Comparison of ENCODE assay signal across 16 cellular contexts in genomic region chr7:73991522-73992103, GRCh38. TPM values are rescaled to one million over a fixed set of nuclear protein-coding genes. Genes with fewer than 3 reads are reported as not detected.
DNase-seq lines count a peak whose midpoint lies in the region; ATAC-seq and TF ChIP-seq lines count a peak whose summit lies in the region.
"Had no signal": no experiment of that assay in that cellular context is flagged by ENCODE, and none has a peak within 500 bp of the region (broad histone marks: within the 10 kb centered on the region; RNA-seq: fewer than 3 reads in every experiment).

No MANE protein-coding gene starts in this region.

- H3K27me3 Mint-ChIP-seq in activated T-cell treated with anti-CD3 and anti-CD28 coated beads, Interleukin-2, amount 50 U/mL, for 72 hours (ENCODE audit: low read depth): no peaks in the 10 kb centered on the region
- H3K27me3 Mint-ChIP-seq: activated CD8-positive, alpha-beta memory T cell treated with anti-CD3 and anti-CD28 coated beads, Interleukin-2, amount 10 ng/mL, durations not matched to agents 7 days and 5 days had no signal

- H3K27me3 ChIP-seq in MG63: no peaks in the 10 kb centered on the region
- no peaks in the 10 kb centered on the region for H3K27me3 ChIP-seq in skeletal muscle satellite cell (ENCODE audit: control insufficient read depth, insufficient read depth, low read length)
- H3K27me3 ChIP-seq: adrenal gland had no signal

- H3K36me3 Mint-ChIP-seq in activated T-cell treated with anti-CD3 and anti-CD28 coated beads, Interleukin-2, amount 50 U/mL, for 72 hours (ENCODE audit: insufficient read depth in 2 of 2): peaks cover 3 to 7% of the 10 kb centered on the region in 2 donors
- H3K36me3 Mint-ChIP-seq: CD8-positive, alpha-beta T cell had no signal

- H3K9me3 Mint-ChIP-seq in activated T-cell treated with anti-CD3 and anti-CD28 coated beads, Interleukin-2, amount 50 U/mL, for 72 hours: peaks cover 0 to 12% of the 10 kb centered on the region in 2 donors

- peak; percentile 84 for DNase-seq in A172 (ENCODE audit: low spot score)
- peak; percentile 29 for DNase-seq in MG63
- DNase-seq in fibroblast of the aortic adventitia (ENCODE audit: low read depth): peak; percentile 34
- DNase-seq in AG20443 (ENCODE audit: low spot score): no peak
- no peak for DNase-seq in GM19238 (ENCODE audit: insufficient read length, low spot score)
- no peak for DNase-seq in activated T-cell treated with anti-CD3 and anti-CD28 coated beads, Interleukin-2, amount 50 U/mL, for 72 hours
- DNase-seq: activated CD4-positive, CD25-positive, alpha-beta regulatory T cell treated with anti-CD3 and anti-CD28 coated beads, Interleukin-2, amount 50 U/mL, for 72 hours; activated CD8-positive, alpha-beta memory T cell treated with anti-CD3 and anti-CD28 coated beads, Interleukin-2, amount 10 ng/mL, durations not matched to agents 7 days and 5 days; CD8-positive, alpha-beta T cell; DMS79; mesendoderm; NCI-H1436 treated with DMSO at 0.1 percent for 48 hours had no signal

- H3K4me2 ChIP-seq in skeletal muscle satellite cell (ENCODE audit: low read length): no peak overlapping the region

- peak overlapping the region; percentile 55 for H3K9ac ChIP-seq in skeletal muscle satellite cell (ENCODE audit: low read depth, low read length)

- no peak overlapping the region for H3K4me3 Mint-ChIP-seq in activated T-cell treated with anti-CD3 and anti-CD28 coated beads, Interleukin-2, amount 50 U/mL, for 72 hours
- H3K4me3 Mint-ChIP-seq: activated CD8-positive, alpha-beta memory T cell treated with anti-CD3 and anti-CD28 coated beads, Interleukin-2, amount 10 ng/mL, durations not matched to agents 7 days and 5 days; CD8-positive, alpha-beta T cell had no signal

- TF ChIP-seq CTCF in fibroblast of the aortic adventitia (IDR thresholded peaks at IDR 0.05; ENCODE audit: insufficient read depth, low read length): no peak

- no peak for ATAC-seq in HG03378 (IDR thresholded peaks at IDR 0.05; ENCODE audit: unreplicated experiment)
- no peak for ATAC-seq in activated T-cell treated with anti-CD3 and anti-CD28 coated beads, Interleukin-2, amount 50 U/mL, for 72 hours (replicated peaks in 1 of 2)
- ATAC-seq: activated CD8-positive, alpha-beta memory T cell treated with anti-CD3 and anti-CD28 coated beads, Interleukin-2, amount 10 ng/mL, durations not matched to agents 7 days and 5 days; CD8-positive, alpha-beta T cell had no signal

- peaks cover 21% of the 10 kb centered on the region for H3K4me1 ChIP-seq in skeletal muscle satellite cell (ENCODE audit: control insufficient read depth, insufficient read depth, low read length)
- H3K4me1 ChIP-seq: adrenal gland had no signal

- no peak overlapping the region for H3K27ac Mint-ChIP-seq in activated T-cell treated with anti-CD3 and anti-CD28 coated beads, Interleukin-2, amount 50 U/mL, for 72 hours
- H3K27ac Mint-ChIP-seq: activated CD8-positive, alpha-beta memory T cell treated with anti-CD3 and anti-CD28 coated beads, Interleukin-2, amount 10 ng/mL, durations not matched to agents 7 days and 5 days; activated T-helper 2 cell treated with anti-CD3 and anti-CD28 coated beads, Interferon-gamma antibody, Interleukin-2, Interleukin-4, amounts not matched to agents 10 μg/mL and 5 μg/mL and 100 μg/mL, durations not matched to agents 14 hours and 24 hours and 36 hours; CD8-positive, alpha-beta T cell had no signal

- H3K9me3 ChIP-seq in MG63 (peaks cover 7% of the 10 kb centered on the region), skeletal muscle satellite cell (replicated peaks; ENCODE audit: low read length) (peaks cover 4% of the 10 kb centered on the region)
- H3K9me3 ChIP-seq: adrenal gland had no signal

- no peaks in the 10 kb centered on the region for H3K36me3 ChIP-seq in MG63
- no peaks in the 10 kb centered on the region for H3K36me3 ChIP-seq in skeletal muscle satellite cell (ENCODE audit: insufficient read depth, low read length)
- H3K36me3 ChIP-seq: adrenal gland had no signal

- no peaks in the 10 kb centered on the region for H3K4me1 Mint-ChIP-seq in activated T-cell treated with anti-CD3 and anti-CD28 coated beads, Interleukin-2, amount 50 U/mL, for 72 hours (ENCODE audit: low read depth)
- H3K4me1 Mint-ChIP-seq: activated CD8-positive, alpha-beta memory T cell treated with anti-CD3 and anti-CD28 coated beads, Interleukin-2, amount 10 ng/mL, durations not matched to agents 7 days and 5 days had no signal

- H3K4me3 ChIP-seq in MG63 (no peak overlapping the region), fibroblast of the aortic adventitia (ENCODE audit: low read depth, low read length) (no peak overlapping the region), skeletal muscle satellite cell (ENCODE audit: low read length) (no peak overlapping the region)
- H3K4me3 ChIP-seq: adrenal gland had no signal

RNA-seq across cellular contexts. Expression of gene ELN, which starts 36.4 kb away (rescaled TPM):
- total RNA-seq in A172 (2014; rRNA removed; shearing (Covaris generic)): 0.41 and 0.50 TPM in 2 replicates
- total RNA-seq in MG63 (2014; rRNA removed; shearing (Covaris generic); ENCODE audit: low replicate concordance): not detected in 2 replicates
- 22.3 and 101 TPM in 2 replicates for total RNA-seq in fibroblast of the aortic adventitia (ENCODE audit: low replicate concordance)
- 4.6 and 58.8 TPM in 2 replicates for total RNA-seq in skeletal muscle satellite cell (2012; rRNA removed)
- not detected for total RNA-seq in activated T-cell treated with anti-CD3 and anti-CD28 coated beads, Interleukin-2, amount 50 U/mL, for 72 hours
- total RNA-seq: activated CD8-positive, alpha-beta memory T cell treated with anti-CD3 and anti-CD28 coated beads, Interleukin-2, amount 10 ng/mL, durations not matched to agents 7 days and 5 days; activated T-helper 2 cell treated with anti-CD3 and anti-CD28 coated beads, Interferon-gamma antibody, Interleukin-2, Interleukin-4, amounts not matched to agents 10 μg/mL and 5 μg/mL and 100 μg/mL, durations not matched to agents 14 hours and 24 hours and 36 hours; CD8-positive, alpha-beta T cell had no signal

Comparison
In these comparisons a context has a peak if more than half of its experiments do, and no peak if none do; other contexts are left out.
1. DNase-seq: peak in A172 (single experiment), MG63 (single experiment) and fibroblast of the aortic adventitia (single experiment); none in AG20443 (single experiment), GM19238 (single experiment) and activated T-cell treated with anti-CD3 and anti-CD28 coated beads, Interleukin-2, amount 50 U/mL, for 72 hours (0 of 2).
2. RNA of gene ELN, which starts 36.4 kb away (total RNA-seq): 22.3 to 101 TPM in fibroblast of the aortic adventitia; 0.41 to 0.50 TPM in A172, not detected in MG63 and not detected in activated T-cell treated with anti-CD3 and anti-CD28 coated beads, Interleukin-2, amount 50 U/mL, for 72 hours; every median in the first group is over 10 times any median in the second.